In genomic region chr6:131281471-131282270, GRCh38 we compare ENCODE assay signal across 9 cellular contexts.
DNase-seq lines count a peak whose midpoint lies in the region; ATAC-seq and TF ChIP-seq lines count a peak whose summit lies in the region.
"Had no signal": no experiment of that assay in that cellular context is flagged by ENCODE, and none has a peak within 500 bp of the region (broad histone marks: within the 10 kb centered on the region; RNA-seq: fewer than 3 reads in every experiment).

No MANE protein-coding gene starts in this region.

- H3K4me2 ChIP-seq in trophoblast cell (ENCODE audit: low read length) = peak overlapping the region; percentile 30

- H3K18ac ChIP-seq in trophoblast cell (ENCODE audit: low read length) = no peak overlapping the region

- peak overlapping the region; percentile 89 for H3K27ac Mint-ChIP-seq in activated CD4-positive, alpha-beta memory T cell treated with anti-CD3 and anti-CD28 coated beads for 36 hours
- H3K27ac Mint-ChIP-seq in endodermal cell = peak overlapping the region; percentile 91

- H3K9me3 Mint-ChIP-seq in activated CD4-positive, alpha-beta memory T cell treated with anti-CD3 and anti-CD28 coated beads for 36 hours = peaks cover 5% of the 10 kb centered on the region
- H3K9me3 Mint-ChIP-seq in endodermal cell = no peaks in the 10 kb centered on the region

- peaks cover 22% of the 10 kb centered on the region for H3K4me1 Mint-ChIP-seq in activated CD4-positive, alpha-beta memory T cell treated with anti-CD3 and anti-CD28 coated beads for 36 hours (ENCODE audit: low read depth)
- H3K4me1 Mint-ChIP-seq in endodermal cell = peaks cover 28% of the 10 kb centered on the region

- peaks cover 7% of the 10 kb centered on the region for H3K36me3 Mint-ChIP-seq in activated CD4-positive, alpha-beta memory T cell treated with anti-CD3 and anti-CD28 coated beads for 36 hours
- peaks cover 2% of the 10 kb centered on the region for H3K36me3 Mint-ChIP-seq in endodermal cell (ENCODE audit: low read depth)

- H3K9ac ChIP-seq in HUES48 (ENCODE audit: low read depth, low read length) = no peak overlapping the region
- H3K9ac ChIP-seq in endodermal cell (ENCODE audit: extremely low read depth, low read length, poor library complexity, severe bottlenecking) = no peak overlapping the region
- H3K9ac ChIP-seq in trophoblast cell (ENCODE audit: low read length) = no peak overlapping the region

- H3K36me3 ChIP-seq in HUES48 (ENCODE audit: control insufficient read depth, insufficient read depth, low read length) (no peaks in the 10 kb centered on the region), endodermal cell (ENCODE audit: control insufficient read depth, insufficient read depth, low read length) (no peaks in the 10 kb centered on the region), trophoblast cell (ENCODE audit: control insufficient read depth in 1 of 2, insufficient read depth in 2 of 2, low read length in 2 of 2) (no peaks in the 10 kb centered on the region)
- H3K36me3 ChIP-seq: neutrophil had no signal

- H3K27ac ChIP-seq in HUES48 (ENCODE audit: low read depth, low read length) (peak overlapping the region; percentile 70), endodermal cell (ENCODE audit: low read depth, low read length) (peak overlapping the region; percentile 78), trophoblast cell (ENCODE audit: low read depth, low read length) (no peak overlapping the region)
- H3K27ac ChIP-seq: neutrophil had no signal

- H3K27me3 ChIP-seq in HUES48 (ENCODE audit: control insufficient read depth, insufficient read depth, low read length) (no peaks in the 10 kb centered on the region), endodermal cell (ENCODE audit: control insufficient read depth, insufficient read depth, low read length, poor library complexity, severe bottlenecking) (no peaks in the 10 kb centered on the region), trophoblast cell (ENCODE audit: insufficient read depth, low read length) (no peaks in the 10 kb centered on the region)
- H3K27me3 ChIP-seq: neutrophil had no signal

- 60 to 65% methylated on average over 15 to 16 of the region's 16 CpGs for WGBS in endodermal cell (ENCODE audit: insufficient coverage in 1 of 2, insufficient read length in 1 of 2), 2 experiments
- no CpG with 5 or more reads among the region's 16 CpGs for WGBS in trophoblast cell (ENCODE audit: extremely low coverage, insufficient coverage, insufficient read length)

- peak overlapping the region; percentile 71 for H3K4me3 Mint-ChIP-seq in activated CD4-positive, alpha-beta memory T cell treated with anti-CD3 and anti-CD28 coated beads for 36 hours
- peak overlapping the region; percentile 37 for H3K4me3 Mint-ChIP-seq in endodermal cell

- H3K14ac ChIP-seq in trophoblast cell (ENCODE audit: low read length) = no peak overlapping the region

- no peak overlapping the region for H3K23ac ChIP-seq in trophoblast cell (ENCODE audit: low read length)

- H2BK120ac ChIP-seq in trophoblast cell (ENCODE audit: insufficient read depth, low read length, poor library complexity) = no peak overlapping the region

- intact Hi-C loops in activated CD4-positive, alpha-beta memory T cell treated with anti-CD3 and anti-CD28 coated beads for 36 hours (cut with micrococcal nuclease) = loop anchor here (1.0 kb wide), 2 partner anchors 11 to 82 kb away; no protein-coding TSS in a partner anchor

- H3K4me1 ChIP-seq in HUES48 (ENCODE audit: control insufficient read depth, insufficient read depth, low read length) (peaks cover 34% of the 10 kb centered on the region), endodermal cell (ENCODE audit: control insufficient read depth, insufficient read depth, low read length) (peaks cover 4% of the 10 kb centered on the region), trophoblast cell (ENCODE audit: control insufficient read depth in 1 of 2, insufficient read depth in 2 of 2, low read length in 2 of 2) (peaks cover 0 to 5% of the 10 kb centered on the region in 2 experiments)

- H2BK12ac ChIP-seq in trophoblast cell (ENCODE audit: low read length) = no peak overlapping the region

- peak overlapping the region; percentile 12; the same call in 1 of the 2 replicates for H3K4me3 ChIP-seq in HUES48 (ENCODE audit: low read depth, low read length)
- H3K4me3 ChIP-seq in endodermal cell (ENCODE audit: low read length) = no peak overlapping the region
- no peak overlapping the region for H3K4me3 ChIP-seq in trophoblast cell (ENCODE audit: low read depth, low read length)

- H4K12ac ChIP-seq in trophoblast cell (ENCODE audit: low read depth, low read length) = no peak overlapping the region

- H3K27me3 Mint-ChIP-seq in activated CD4-positive, alpha-beta memory T cell treated with anti-CD3 and anti-CD28 coated beads for 36 hours = no peaks in the 10 kb centered on the region
- H3K27me3 Mint-ChIP-seq in endodermal cell (ENCODE audit: insufficient read depth) = no peaks in the 10 kb centered on the region

- H4K91ac ChIP-seq in trophoblast cell (ENCODE audit: low read depth, low read length) = no peak overlapping the region

- peak overlapping the region; percentile 66 for H2AFZ ChIP-seq in trophoblast cell (ENCODE audit: insufficient read depth, low read length, poor library complexity)

- no peak overlapping the region for H2BK5ac ChIP-seq in trophoblast cell (ENCODE audit: low read depth, low read length, poor library complexity)

- TF ChIP-seq CTCF in endodermal cell (conservative IDR thresholded peaks at IDR 0.05) = no peak

- peak; percentile 77 for DNase-seq in activated CD4-positive, alpha-beta memory T cell treated with anti-CD3 and anti-CD28 coated beads for 36 hours
- DNase-seq in endodermal cell = peak; percentile 83
- no peak for DNase-seq in trophoblast cell
- no peak for DNase-seq in SW480 (ENCODE audit: low spot score)
- no peak for DNase-seq in NCI-H345 treated with DMSO at 0.1 percent for 48 hours (lab: John Stamatoyannopoulos, UW; ENCODE audit: unreplicated experiment)
- no peak for DNase-seq in RPMI8226

- H3K79me1 ChIP-seq in trophoblast cell (ENCODE audit: low read length) = no peaks in the 10 kb centered on the region

- no peak overlapping the region for H2AK5ac ChIP-seq in trophoblast cell (ENCODE audit: low read length)

- CTCF ChIA-PET in activated CD4-positive, alpha-beta memory T cell treated with anti-CD3 and anti-CD28 coated beads for 36 hours (lab: Charles Lee) = interaction anchor here (1.4 to 3.0 kb wide), 2 partner anchors 82 to 346 kb away, joined by 6 to 16 read pairs; partner anchors contain the start of gene MED23

- H3K79me2 ChIP-seq in trophoblast cell (ENCODE audit: control insufficient read depth, insufficient read depth, low read length, poor library complexity) = no peaks in the 10 kb centered on the region

- H3K4ac ChIP-seq in trophoblast cell (ENCODE audit: low read depth, low read length) = no peak overlapping the region

- POLR2A ChIA-PET in activated CD4-positive, alpha-beta memory T cell treated with anti-CD3 and anti-CD28 coated beads for 36 hours (lab: Charles Lee) = no interaction called here

- no peak overlapping the region for H4K8ac ChIP-seq in trophoblast cell (ENCODE audit: low read depth, low read length)

- H3K9me3 ChIP-seq in HUES48 (ENCODE audit: control insufficient read depth, insufficient read depth, low read length) (no peaks in the 10 kb centered on the region), endodermal cell (ENCODE audit: control insufficient read depth, low read length) (no peaks in the 10 kb centered on the region), trophoblast cell (ENCODE audit: insufficient read depth, low read depth, low read length) (no peaks in the 10 kb centered on the region)
- H3K9me3 ChIP-seq: neutrophil had no signal

- no peak for ATAC-seq in GM18519 (IDR thresholded peaks at IDR 0.05; ENCODE audit: low FRiP score, unreplicated experiment)

Comparison
In these comparisons a context has a peak if more than half of its experiments do, and no peak if none do; other contexts are left out.
1. DNase-seq: peak in activated CD4-positive, alpha-beta memory T cell treated with anti-CD3 and anti-CD28 coated beads for 36 hours (single experiment) and endodermal cell (single experiment); none in trophoblast cell (0 of 2), SW480 (single experiment), NCI-H345 treated with DMSO at 0.1 percent for 48 hours (single experiment) and RPMI8226 (single experiment).